16 cellular contexts compared by ENCODE assay signal in genomic region chr5:151191661-151192060, GRCh38. TPM values are rescaled to one million over a fixed set of nuclear protein-coding genes. Genes with fewer than 3 reads are reported as not detected.
DNase-seq lines count a peak whose midpoint lies in the region; ATAC-seq and TF ChIP-seq lines count a peak whose summit lies in the region.
"Had no signal": no experiment of that assay in that cellular context is flagged by ENCODE, and none has a peak within 500 bp of the region (broad histone marks: within the 10 kb centered on the region; RNA-seq: fewer than 3 reads in every experiment).

No MANE protein-coding gene starts in this region.

- 100% methylated on average over 1 of the region's 1 CpG for WGBS in heart right ventricle, 2 donors

- intact Hi-C loops in heart right ventricle (cut with DNase I), result no loop called here
- intact Hi-C loops in activated T-helper 2 cell treated with anti-CD3 and anti-CD28 coated beads, Interferon-gamma antibody, Interleukin-2, Interleukin-4, amounts not matched to agents 10 μg/mL and 5 μg/mL and 100 μg/mL, durations not matched to agents 14 hours and 24 hours and 36 hours (cut with micrococcal nuclease), result no loop called here

- H3K4me1 ChIP-seq in right atrium auricular region (peaks cover 0 to 6% of the 10 kb centered on the region in 2 donors), heart right ventricle (peaks cover 0 to 23% (median 0%) of the 10 kb centered on the region in 9 donors)

- H3K27me3 ChIP-seq in right atrium auricular region, result no peaks in the 10 kb centered on the region
- no peaks in the 10 kb centered on the region for H3K27me3 ChIP-seq in heart right ventricle

- H3K27ac ChIP-seq in right atrium auricular region, result no peak overlapping the region
- no peak overlapping the region for H3K27ac ChIP-seq in heart right ventricle

- ATAC-seq in heart right ventricle (no peak), memory B cell (ENCODE audit: low read depth) (no peak), GM18511 (IDR thresholded peaks at IDR 0.05; ENCODE audit: unreplicated experiment) (no peak), HG03469 (IDR thresholded peaks at IDR 0.05; ENCODE audit: unreplicated experiment) (no peak)

- H3K4me3 Mint-ChIP-seq in activated naive CD8-positive, alpha-beta T cell, result no peak overlapping the region
- peak overlapping the region; percentile 30 for H3K4me3 Mint-ChIP-seq in memory B cell
- H3K4me3 Mint-ChIP-seq in activated T-helper 2 cell treated with anti-CD3 and anti-CD28 coated beads, Interferon-gamma antibody, Interleukin-2, Interleukin-4, amounts not matched to agents 10 μg/mL and 5 μg/mL and 100 μg/mL, durations not matched to agents 14 hours and 24 hours and 36 hours (ENCODE audit: low read depth), result no peak overlapping the region

- no peak overlapping the region for H3K4me3 ChIP-seq in right atrium auricular region
- no peak overlapping the region for H3K4me3 ChIP-seq in heart right ventricle

- DNase-seq in right atrium auricular region (ENCODE audit: low spot score) (peak; percentile 9), heart right ventricle (no peak), memory B cell (ENCODE audit: low spot score in 2 of 2) (no peak), medulla oblongata (ENCODE audit: extremely low spot score) (no peak)
- no peak for DNase-seq in activated T-helper 2 cell treated with anti-CD3 and anti-CD28 coated beads, Interferon-gamma antibody, Interleukin-2, Interleukin-4, amounts not matched to agents 10 μg/mL and 5 μg/mL and 100 μg/mL, durations not matched to agents 14 hours and 24 hours and 36 hours (ENCODE audit: low spot score)
- DNase-seq: activated effector memory CD4-positive, alpha-beta T cell treated with Interleukin-2 at 50 U/mL for 16 hours; NCI-H1694; NCI-H774; OCI-M1; SHP77 treated with DMSO at 0.1 percent for 48 hours; stimulated activated CD4-positive, alpha-beta T cell treated with anti-CD3 and anti-CD28 coated beads, Interleukin-2, amount 100 ng/mL, for 24 hours; T-helper 1 cell had no signal

- H3K36me3 ChIP-seq in right atrium auricular region (peaks cover 36% of the 10 kb centered on the region), heart right ventricle (peaks cover 0 to 66% (median 9%) of the 10 kb centered on the region in 9 donors)

- no peaks in the 10 kb centered on the region for H3K27me3 Mint-ChIP-seq in activated naive CD8-positive, alpha-beta T cell
- H3K27me3 Mint-ChIP-seq in memory B cell, result no peaks in the 10 kb centered on the region
- no peaks in the 10 kb centered on the region for H3K27me3 Mint-ChIP-seq in activated T-helper 2 cell treated with anti-CD3 and anti-CD28 coated beads, Interferon-gamma antibody, Interleukin-2, Interleukin-4, amounts not matched to agents 10 μg/mL and 5 μg/mL and 100 μg/mL, durations not matched to agents 14 hours and 24 hours and 36 hours (ENCODE audit: low read depth)

- H3K9me3 ChIP-seq in right atrium auricular region, result peaks cover 0 to 15% of the 10 kb centered on the region in 2 donors
- H3K9me3 ChIP-seq in heart right ventricle, result peaks cover 0 to 43% (median 7%) of the 10 kb centered on the region in 11 donors

- TF ChIP-seq CTCF in right atrium auricular region (IDR thresholded peaks at IDR 0.05) (no peak), heart right ventricle (IDR thresholded peaks at IDR 0.05) (no peak)

- peaks cover 66% of the 10 kb centered on the region for H3K4me1 Mint-ChIP-seq in activated naive CD8-positive, alpha-beta T cell (ENCODE audit: low read depth)
- H3K4me1 Mint-ChIP-seq in memory B cell, result peaks cover 53% of the 10 kb centered on the region
- H3K4me1 Mint-ChIP-seq in activated T-helper 2 cell treated with anti-CD3 and anti-CD28 coated beads, Interferon-gamma antibody, Interleukin-2, Interleukin-4, amounts not matched to agents 10 μg/mL and 5 μg/mL and 100 μg/mL, durations not matched to agents 14 hours and 24 hours and 36 hours (ENCODE audit: low read depth), result peaks cover 14% of the 10 kb centered on the region

- H3K27ac Mint-ChIP-seq in activated naive CD8-positive, alpha-beta T cell, result peak overlapping the region; percentile 61
- H3K27ac Mint-ChIP-seq in memory B cell, result peak overlapping the region; percentile 0
- H3K27ac Mint-ChIP-seq in activated T-helper 2 cell treated with anti-CD3 and anti-CD28 coated beads, Interferon-gamma antibody, Interleukin-2, Interleukin-4, amounts not matched to agents 10 μg/mL and 5 μg/mL and 100 μg/mL, durations not matched to agents 14 hours and 24 hours and 36 hours, result no peak overlapping the region

- H3K36me3 Mint-ChIP-seq in activated naive CD8-positive, alpha-beta T cell, result peaks cover 40% of the 10 kb centered on the region
- H3K36me3 Mint-ChIP-seq in memory B cell, result peaks cover 51% of the 10 kb centered on the region
- H3K36me3 Mint-ChIP-seq in activated T-helper 2 cell treated with anti-CD3 and anti-CD28 coated beads, Interferon-gamma antibody, Interleukin-2, Interleukin-4, amounts not matched to agents 10 μg/mL and 5 μg/mL and 100 μg/mL, durations not matched to agents 14 hours and 24 hours and 36 hours (ENCODE audit: low read depth), result peaks cover 85% of the 10 kb centered on the region

- H3K9me3 Mint-ChIP-seq in activated naive CD8-positive, alpha-beta T cell (ENCODE audit: low read depth), result peaks cover 11% of the 10 kb centered on the region
- peaks cover 14% of the 10 kb centered on the region for H3K9me3 Mint-ChIP-seq in memory B cell
- peaks cover 44% of the 10 kb centered on the region for H3K9me3 Mint-ChIP-seq in activated T-helper 2 cell treated with anti-CD3 and anti-CD28 coated beads, Interferon-gamma antibody, Interleukin-2, Interleukin-4, amounts not matched to agents 10 μg/mL and 5 μg/mL and 100 μg/mL, durations not matched to agents 14 hours and 24 hours and 36 hours

RNA-seq across cellular contexts. Expression of gene CCDC69, which starts 32.2 kb away (rescaled TPM):
- total RNA-seq in right atrium auricular region (100 to 1,000 TPM; 185 to 202 TPM), heart right ventricle (100 to 1,000 TPM in 7 of 10 donors, 10 to 100 TPM in 3; 74.9 to 172 (median 104) TPM)
- 100 to 1,000 TPM in 1 of 2 donors, 10 to 100 TPM in 1; 50.8 to 191 TPM for polyA plus RNA-seq in heart right ventricle
- total RNA-seq in activated T-helper 2 cell treated with anti-CD3 and anti-CD28 coated beads, Interferon-gamma antibody, Interleukin-2, Interleukin-4, amounts not matched to agents 10 μg/mL and 5 μg/mL and 100 μg/mL, durations not matched to agents 14 hours and 24 hours and 36 hours, result 29.8 and 31.4 TPM in 2 replicates
- polyA plus RNA-seq: neural cell had no signal

RNA-seq across cellular contexts. Expression of gene ANXA6, which starts 34.1 kb away (rescaled TPM):
- total RNA-seq in right atrium auricular region (100 to 1,000 TPM; 164 to 165 TPM), heart right ventricle (100 to 1,000 TPM; 182 to 275 (median 219) TPM)
- polyA plus RNA-seq in heart right ventricle, result 100 to 1,000 TPM; 137 to 162 TPM
- total RNA-seq in activated T-helper 2 cell treated with anti-CD3 and anti-CD28 coated beads, Interferon-gamma antibody, Interleukin-2, Interleukin-4, amounts not matched to agents 10 μg/mL and 5 μg/mL and 100 μg/mL, durations not matched to agents 14 hours and 24 hours and 36 hours, result 560 and 569 TPM in 2 replicates
